ENCODE assay signal across 8 cellular contexts in the genomic region with DNA sequence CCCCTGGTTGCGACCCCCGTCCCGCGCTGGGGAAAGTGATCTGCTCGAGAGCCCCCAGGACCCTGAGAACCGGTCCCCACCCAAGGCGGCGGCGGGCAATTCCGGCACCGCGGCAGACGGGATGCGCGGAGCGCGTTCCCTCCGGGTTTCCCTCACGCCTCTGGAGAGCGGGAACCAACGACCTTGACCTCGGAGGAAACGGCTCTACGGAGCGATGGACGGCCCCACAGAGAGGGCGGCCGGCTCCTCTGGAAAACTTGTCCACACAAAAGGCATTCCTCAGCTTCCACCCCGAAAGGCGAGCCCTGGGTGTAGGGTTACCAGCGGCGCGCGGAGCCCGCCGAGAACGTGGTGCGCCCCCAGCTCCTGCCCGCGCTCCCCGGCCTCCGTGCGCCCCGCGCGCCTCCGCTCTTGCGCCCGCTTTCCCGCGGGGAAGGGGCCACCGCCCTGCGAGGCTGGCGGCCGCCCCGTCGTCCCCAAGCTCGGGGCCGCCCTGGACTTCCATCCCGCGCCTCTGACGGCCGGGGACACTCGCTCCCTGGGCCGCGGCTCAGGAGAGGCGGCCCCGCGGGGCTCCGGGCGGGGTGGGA. TPM values are rescaled to one million over a fixed set of nuclear protein-coding genes. Genes with fewer than 3 reads are reported as not detected.
DNase-seq lines count a peak whose midpoint lies in the region; ATAC-seq and TF ChIP-seq lines count a peak whose summit lies in the region.

No MANE protein-coding gene starts in this region.

- intact Hi-C loops in mucosa of descending colon (cut with DNase I, micrococcal nuclease) (no loop called here), vagina (cut with DNase I) (loop anchor here (2.0 kb wide), 1 partner anchor 110 kb away; the partner anchor contains the start of gene STX6)

- no peaks in the 10 kb centered on the region for H3K9me3 ChIP-seq in MG63
- no peaks in the 10 kb centered on the region for H3K9me3 ChIP-seq in mucosa of descending colon
- H3K9me3 ChIP-seq in vagina: no peaks in the 10 kb centered on the region

- peak overlapping the region; percentile 41 for H3K4me3 ChIP-seq in GM06990 (replicated peaks; ENCODE audit: low read depth, low read length)
- peak overlapping the region; percentile 60 for H3K4me3 ChIP-seq in MG63
- peak overlapping the region; percentile 32 for H3K4me3 ChIP-seq in epithelial cell of esophagus (ENCODE audit: low read length)
- H3K4me3 ChIP-seq in mucosa of descending colon: peak overlapping the region; percentile 17
- peak overlapping the region; percentile 57 to 76 for H3K4me3 ChIP-seq in vagina

- DNase-seq in GM06990 (ENCODE audit: extremely low read depth, insufficient read length) (no peak), MG63 (peak; percentile 59), epithelial cell of esophagus (ENCODE audit: low read depth) (peak; percentile 14), mucosa of descending colon (peak in 1 of 3 donors; percentile 10), vagina (ENCODE audit: extremely low spot score in 2 of 2) (no peak)
- no peak for DNase-seq in activated CD4-positive, CD25-positive, alpha-beta regulatory T cell (lab: John Stamatoyannopoulos, UW)
- no peak for DNase-seq in activated CD4-positive, CD25-positive, alpha-beta regulatory T cell treated with anti-CD3 and anti-CD28 coated beads, Interleukin-2, amount 50 U/mL, for 72 hours

- H3K36me3 ChIP-seq in GM06990 (ENCODE audit: control insufficient read depth, insufficient read depth, low read length) (no peaks in the 10 kb centered on the region), MG63 (no peaks in the 10 kb centered on the region), mucosa of descending colon (ENCODE audit: low read depth) (no peaks in the 10 kb centered on the region), vagina (peaks cover 0 to 11% of the 10 kb centered on the region in 2 donors)

- no peak for TF ChIP-seq CTCF in GM06990 (IDR thresholded peaks at IDR 0.05; ENCODE audit: insufficient read depth, low read length, poor library complexity, severe bottlenecking)
- TF ChIP-seq CTCF in epithelial cell of esophagus (IDR thresholded peaks at IDR 0.05; ENCODE audit: insufficient read depth, low read depth, low read length, missing control alignments): no peak
- TF ChIP-seq CTCF in mucosa of descending colon (IDR thresholded peaks at IDR 0.05): no peak
- no peak for TF ChIP-seq CTCF in vagina (IDR thresholded peaks at IDR 0.05)

- H3K27ac ChIP-seq in vagina: peak overlapping the region; percentile 92

- ATAC-seq in mucosa of descending colon (peak; percentile 49), HG02610 (IDR thresholded peaks at IDR 0.05; ENCODE audit: unreplicated experiment) (no peak)

- H3K27me3 ChIP-seq in GM06990 (replicated peaks; ENCODE audit: control insufficient read depth, insufficient read depth, low read length) (no peaks in the 10 kb centered on the region), MG63 (no peaks in the 10 kb centered on the region), vagina (no peaks in the 10 kb centered on the region)

- H3K4me1 ChIP-seq in mucosa of descending colon (ENCODE audit: low read depth) (peaks cover 8% of the 10 kb centered on the region), vagina (peaks cover 21% of the 10 kb centered on the region)

- no peak for TF ChIP-seq POLR2A in vagina (IDR thresholded peaks at IDR 0.05)

RNA-seq across cellular contexts. Expression of gene KIAA1614, which starts 0.4 kb away (rescaled TPM):
- total RNA-seq in MG63 (2014; rRNA removed; shearing (Covaris generic); ENCODE audit: low replicate concordance): 3.9 and 13.8 TPM in 2 replicates
- total RNA-seq in mucosa of descending colon: 10 to 100 TPM in 1 of 3 donors, 1 to 10 TPM in 2; 1.2 to 11.1 (median 2.0) TPM
- 13.0 TPM for total RNA-seq in vagina

Comparison
In these comparisons a context has a peak if more than half of its experiments do, and no peak if none do; other contexts are left out.
1. DNase-seq: peak in MG63 (single experiment) and epithelial cell of esophagus (single experiment); none in GM06990 (single experiment), vagina (0 of 2), activated CD4-positive, CD25-positive, alpha-beta regulatory T cell (0 of 4) and activated CD4-positive, CD25-positive, alpha-beta regulatory T cell treated with anti-CD3 and anti-CD28 coated beads, Interleukin-2, amount 50 U/mL, for 72 hours (single experiment).
2. Peak in every context shown above with its lines, with median percentiles within 50 percentile points of each other: H3K4me3 ChIP-seq.